8 cellular contexts compared by ENCODE assay signal in genomic region chr18:3605562-3606443, GRCh38.
DNase-seq lines count a peak whose midpoint lies in the region; ATAC-seq, FAIRE-seq and TF ChIP-seq lines count a peak whose summit lies in the region.

No MANE protein-coding gene starts in this region.

- peak overlapping the region; percentile 90 for H3K4me2 ChIP-seq in A549

- H3K36me3 ChIP-seq in HEK293 (ENCODE audit: control insufficient read depth in 2 of 2, insufficient read depth in 1 of 2, low read length in 2 of 2) (no peaks in the 10 kb centered on the region), left ventricle myocardium inferior (no peaks in the 10 kb centered on the region), skeletal muscle tissue (ENCODE audit: control insufficient read depth in 3 of 3, insufficient read depth in 3 of 3, low read length in 3 of 3) (no peaks in the 10 kb centered on the region)

- H3K4me1 ChIP-seq in A549, result peaks cover 53% of the 10 kb centered on the region
- H3K4me1 ChIP-seq in HEK293 (ENCODE audit: control insufficient read depth, insufficient read depth, low read length), result peaks cover 16% of the 10 kb centered on the region
- peaks cover 43% of the 10 kb centered on the region for H3K4me1 ChIP-seq in left ventricle myocardium inferior
- peaks cover 24 to 29% (median 26%) of the 10 kb centered on the region in 3 donors for H3K4me1 ChIP-seq in skeletal muscle tissue (ENCODE audit: control insufficient read depth in 3 of 3, insufficient read depth in 3 of 3, low read length in 3 of 3)

- H3K9me3 Mint-ChIP-seq in activated CD4-positive, alpha-beta memory T cell treated with anti-CD3 and anti-CD28 coated beads, Interleukin-2, amount 10 ng/mL, durations not matched to agents 7 days and 5 days, result peaks cover 3% of the 10 kb centered on the region

- H3K9me3 ChIP-seq in A549 (no peaks in the 10 kb centered on the region), HEK293 (ENCODE audit: control insufficient read depth, insufficient read depth, low read depth, low read length) (no peaks in the 10 kb centered on the region), left ventricle myocardium inferior (replicated peaks) (no peaks in the 10 kb centered on the region), skeletal muscle tissue (ENCODE audit: control insufficient read depth in 3 of 3, low read length in 3 of 3) (no peaks in the 10 kb centered on the region)

- TF ChIP-seq CTCF in A549 (IDR thresholded peaks at IDR 0.05) (no peak), HEK293 (tag by site-specific recombination; IDR thresholded peaks at IDR 0.05) (no peak), left ventricle myocardium inferior (IDR thresholded peaks at IDR 0.05; ENCODE audit: borderline replicate concordance) (no peak)

- H3K27ac Mint-ChIP-seq in activated CD4-positive, alpha-beta memory T cell treated with anti-CD3 and anti-CD28 coated beads, Interleukin-2, amount 10 ng/mL, durations not matched to agents 7 days and 5 days, result no peak overlapping the region

- WGBS in A549 (ENCODE audit: missing lambda C conversion rate), result 7% methylated on average over 14 of the region's 14 CpGs

- CTCF ChIA-PET in A549 (lab: Yijun Ruan, JAX) (interaction anchor here (0.7 to 1.7 kb wide), 4 partner anchors 17 to 61 kb away, joined by 3 to 13 read pairs (median 4); no protein-coding TSS in a partner anchor), HEK293 (lab: Yijun Ruan, JAX) (interaction anchor here (0.6 to 2.8 kb wide), 6 partner anchors 11 to 322 kb away, joined by 3 to 17 read pairs (median 4); no protein-coding TSS in a partner anchor)
- CTCF ChIA-PET in activated CD4-positive, alpha-beta memory T cell treated with anti-CD3 and anti-CD28 coated beads, Interleukin-2, amount 10 ng/mL, durations not matched to agents 7 days and 5 days (lab: Charles Lee), result interaction anchor here (0.5 to 3.1 kb wide), 8 partner anchors 10 to 308 kb away, joined by 3 to 51 read pairs (median 6); no protein-coding TSS in a partner anchor

- no peak for TF ChIP-seq RAD21 in A549 (conservative IDR thresholded peaks at IDR 0.05 in 1 of 2, IDR thresholded peaks at IDR 0.05 in 1 of 2)

- intact Hi-C loops in left ventricle myocardium inferior (cut with micrococcal nuclease), result no loop called here

- no peak for FAIRE-seq in A549 (lab: Jason Lieb, UNC)

- no peak for TF ChIP-seq POLR2A in A549 (IDR thresholded peaks at IDR 0.05; ENCODE audit: low read length)

- ATAC-seq in A549 (no peak), GM18873 (IDR thresholded peaks at IDR 0.05; ENCODE audit: low FRiP score, unreplicated experiment) (no peak)

- peak overlapping the region; percentile 38 to 51 (median 49) for H3K9ac ChIP-seq in skeletal muscle tissue (ENCODE audit: low read depth in 1 of 3, low read length in 3 of 3)

- H3K27me3 Mint-ChIP-seq in activated CD4-positive, alpha-beta memory T cell treated with anti-CD3 and anti-CD28 coated beads, Interleukin-2, amount 10 ng/mL, durations not matched to agents 7 days and 5 days, result no peaks in the 10 kb centered on the region

- H3K4me1 Mint-ChIP-seq in activated CD4-positive, alpha-beta memory T cell treated with anti-CD3 and anti-CD28 coated beads, Interleukin-2, amount 10 ng/mL, durations not matched to agents 7 days and 5 days, result peaks cover 22% of the 10 kb centered on the region

- POLR2A ChIA-PET in A549 (lab: Yijun Ruan, JAX), result interaction anchor here (0.7 to 2.1 kb wide), 11 partner anchors 10 to 344 kb away, joined by 3 to 26 read pairs (median 9); partner anchors contain the start of gene MYL12B
- POLR2A ChIA-PET in HEK293 (lab: Yijun Ruan, JAX), result interaction anchor here (1.4 to 1.9 kb wide), 2 partner anchors 18 to 56 kb away, joined by 7 to 14 read pairs; no protein-coding TSS in a partner anchor
- POLR2A ChIA-PET in activated CD4-positive, alpha-beta memory T cell treated with anti-CD3 and anti-CD28 coated beads, Interleukin-2, amount 10 ng/mL, durations not matched to agents 7 days and 5 days (lab: Charles Lee), result interaction anchor here (0.6 to 7.5 kb wide), 21 partner anchors 10 to 545 kb away, joined by 3 to 239 read pairs (median 4); partner anchors contain the start of gene TGIF1

- no peak overlapping the region for H3K4me3 Mint-ChIP-seq in activated CD4-positive, alpha-beta memory T cell treated with anti-CD3 and anti-CD28 coated beads, Interleukin-2, amount 10 ng/mL, durations not matched to agents 7 days and 5 days

- DNase-seq in A549 (ENCODE audit: low read depth in 1 of 2, low spot score in 1 of 2) (no peak), left ventricle myocardium inferior (no peak), NCI-H187 (lab: John Stamatoyannopoulos, UW) (no peak), germinal center (ENCODE audit: low spot score) (no peak)
- peak; percentile 56 for DNase-seq in activated CD4-positive, alpha-beta memory T cell treated with anti-CD3 and anti-CD28 coated beads, Interleukin-2, amount 10 ng/mL, durations not matched to agents 7 days and 5 days

- TF ChIP-seq EP300 in A549 (IDR thresholded peaks at IDR 0.05), result no peak

- H3K4me3 ChIP-seq in A549, result peak overlapping the region; percentile 46
- no peak overlapping the region for H3K4me3 ChIP-seq in HEK293 (ENCODE audit: low read depth, low read length)
- peak overlapping the region; percentile 67 for H3K4me3 ChIP-seq in left ventricle myocardium inferior
- peak overlapping the region; percentile 44 to 71 (median 49) for H3K4me3 ChIP-seq in skeletal muscle tissue (ENCODE audit: low read length in 3 of 3)

- H3K27me3 ChIP-seq in left ventricle myocardium inferior (ENCODE audit: low read depth) (no peaks in the 10 kb centered on the region), skeletal muscle tissue (ENCODE audit: control insufficient read depth in 3 of 3, insufficient read depth in 3 of 3, low read length in 3 of 3) (no peaks in the 10 kb centered on the region)

- peaks cover 14% of the 10 kb centered on the region for H3K36me3 Mint-ChIP-seq in activated CD4-positive, alpha-beta memory T cell treated with anti-CD3 and anti-CD28 coated beads, Interleukin-2, amount 10 ng/mL, durations not matched to agents 7 days and 5 days (ENCODE audit: low read depth)

- H3K27ac ChIP-seq in A549, result peak overlapping the region; percentile 99 to 100
- H3K27ac ChIP-seq in HEK293 (ENCODE audit: extremely low read depth, low read depth, low read length), result peak overlapping the region; percentile 86
- peak overlapping the region; percentile 93 for H3K27ac ChIP-seq in left ventricle myocardium inferior (replicated peaks)
- H3K27ac ChIP-seq in skeletal muscle tissue (ENCODE audit: low read depth, low read length), result peak overlapping the region; percentile 82

TF ChIP-seq in A549, 52 proteins besides CTCF, POLR2A, EP300 and RAD21 (continues in another document):
- TF ChIP-seq GATA3 (IDR thresholded peaks at IDR 0.05; ENCODE audit: borderline replicate concordance) (no peak), CEBPB (IDR thresholded peaks at IDR 0.05) (no peak), POLR2AphosphoS2 (conservative IDR thresholded peaks at IDR 0.05; ENCODE audit: low read length) (no peak), SREBF2 (IDR thresholded peaks at IDR 0.05) (no peak), RNF2 (IDR thresholded peaks at IDR 0.05; ENCODE audit: borderline replicate concordance, low read depth) (no peak), HEYL (CRISPR knock-in tag; IDR thresholded peaks at IDR 0.05) (no peak), HMGXB4 (CRISPR knock-in tag; IDR thresholded peaks at IDR 0.05; ENCODE audit: borderline replicate concordance) (peak; percentile 75; the same call in 1 of the 2 replicates), FOXS1 (CRISPR knock-in tag; IDR thresholded peaks at IDR 0.05) (no peak), ZSCAN20 (CRISPR knock-in tag; IDR thresholded peaks at IDR 0.05) (peak; percentile 57; the same call in 1 of the 2 replicates), HOXB5 (CRISPR knock-in tag; IDR thresholded peaks at IDR 0.05) (no peak; the same call in 1 of the 2 replicates)

TF ChIP-seq in HEK293, 187 proteins besides CTCF, POLR2A, EP300 and RAD21:
- TF ChIP-seq OVOL3 (tag by site-specific recombination; IDR thresholded peaks at IDR 0.05) (no peak), ZBTB6 (tag by site-specific recombination; IDR thresholded peaks at IDR 0.05) (no peak), ZNF768 (tag by site-specific recombination; IDR thresholded peaks at IDR 0.05) (peak; percentile 52; the same call in 1 of the 2 replicates), ZNF692 (tag by site-specific recombination; IDR thresholded peaks at IDR 0.05) (0 out of 2 replicates have a peak, but pooled peaks have one; percentile 19), KLF8 (tag by site-specific recombination; IDR thresholded peaks at IDR 0.05) (no peak), ZNF324 (tag by site-specific recombination; IDR thresholded peaks at IDR 0.05) (no peak), PRDM1 (tag by site-specific recombination; IDR thresholded peaks at IDR 0.05) (peak; percentile 51; the same call in 1 of the 2 replicates), ZFP3 (tag by site-specific recombination; IDR thresholded peaks at IDR 0.05; ENCODE audit: low read depth) (no peak), SALL2 (tag by site-specific recombination; IDR thresholded peaks at IDR 0.05; ENCODE audit: borderline replicate concordance) (no peak), ZNF610 (tag by site-specific recombination; IDR thresholded peaks at IDR 0.05; ENCODE audit: borderline replicate concordance) (no peak)

Comparison
In these comparisons a context has a peak if more than half of its experiments do, and no peak if none do; other contexts are left out.
1. Of the 5 proteins assayed by ChIP-seq in both HEK293 and A549: peak only in HEK293: none; only in A549: HOXA7 and ZNF302; in both: none; in neither: 3.